Comparison of ENCODE assay signal across 18 cellular contexts in the genomic region with DNA sequence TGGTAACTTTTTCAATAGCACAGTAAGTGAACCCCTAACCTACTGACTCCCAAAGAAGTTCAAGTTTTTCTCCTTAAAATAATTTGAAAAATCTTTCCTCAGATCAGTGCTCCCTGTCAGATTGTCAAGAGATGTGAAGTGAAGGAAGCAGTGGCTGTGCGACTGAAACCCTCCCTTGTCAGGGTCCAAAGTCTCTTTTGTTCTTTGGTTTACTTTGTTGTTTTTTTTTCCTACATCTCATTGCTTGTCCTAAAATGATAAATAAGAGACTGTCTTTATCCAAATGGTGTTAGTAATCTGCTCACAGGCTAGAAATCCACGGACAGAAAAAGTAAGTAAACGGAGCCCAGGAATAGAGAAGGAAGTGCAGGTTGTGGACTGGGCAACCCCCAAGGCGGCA. TPM values are rescaled to one million over a fixed set of nuclear protein-coding genes. Genes with fewer than 3 reads are reported as not detected.
DNase-seq lines count a peak whose midpoint lies in the region; ATAC-seq, FAIRE-seq and TF ChIP-seq lines count a peak whose summit lies in the region.
"Had no signal": no experiment of that assay in that cellular context is flagged by ENCODE, and none has a peak within 500 bp of the region (broad histone marks: within the 10 kb centered on the region; RNA-seq: fewer than 3 reads in every experiment).

No MANE protein-coding gene starts in this region.

- peak overlapping the region; percentile 27 for H3K27ac Mint-ChIP-seq in mesothelial cell of epicardium
- H3K27ac Mint-ChIP-seq in naive thymus-derived CD8-positive, alpha-beta T cell = no peak overlapping the region
- no peak overlapping the region for H3K27ac Mint-ChIP-seq in activated naive CD4-positive, alpha-beta T cell treated with anti-CD3 and anti-CD28 coated beads, Interleukin-2, amount 50 U/mL, for 72 hours

- no peaks in the 10 kb centered on the region for H3K9me3 ChIP-seq in A549
- H3K9me3 ChIP-seq: BLaER1 treated with 17β-estradiol and CSF1 and Interleukin-3, amounts not matched to agents 10 nM and 100 nM had no signal

- no peak for DNase-seq in A549 (ENCODE audit: low read depth in 1 of 2, low spot score in 1 of 2)
- peak; percentile 45 for DNase-seq in HuH-7 (ENCODE audit: low spot score)
- no peak for DNase-seq in mesothelial cell of epicardium (ENCODE audit: low spot score in 2 of 2, unreplicated experiment in 2 of 2)
- no peak for DNase-seq in naive thymus-derived CD8-positive, alpha-beta T cell
- DNase-seq in putamen (ENCODE audit: low spot score) = no peak
- DNase-seq in activated naive CD4-positive, alpha-beta T cell treated with anti-CD3 and anti-CD28 coated beads, Interleukin-2, amount 50 U/mL, for 72 hours (ENCODE audit: low spot score in 2 of 2) = no peak
- DNase-seq: 8988T, KG1, NCI-H1048, NCI-H2107, NCI-H345, PC-3 had no signal

- no peaks in the 10 kb centered on the region for H3K27me3 Mint-ChIP-seq in mesothelial cell of epicardium (ENCODE audit: low read depth)
- peaks cover 14 to 30% (median 19%) of the 10 kb centered on the region in 5 donors for H3K27me3 Mint-ChIP-seq in naive thymus-derived CD8-positive, alpha-beta T cell

- peak overlapping the region; percentile 26; the same call in 2 of the 3 replicates for H3K4me2 ChIP-seq in A549
- H3K4me2 ChIP-seq: BLaER1 treated with 17β-estradiol and CSF1 and Interleukin-3, amounts not matched to agents 10 nM and 100 nM had no signal

- H3K9me3 Mint-ChIP-seq in mesothelial cell of epicardium = no peaks in the 10 kb centered on the region
- no peaks in the 10 kb centered on the region for H3K9me3 Mint-ChIP-seq in naive thymus-derived CD8-positive, alpha-beta T cell
- peaks cover 0 to 7% of the 10 kb centered on the region in 2 donors for H3K9me3 Mint-ChIP-seq in activated naive CD4-positive, alpha-beta T cell treated with anti-CD3 and anti-CD28 coated beads, Interleukin-2, amount 50 U/mL, for 72 hours

- CTCF ChIA-PET in A549 (lab: Yijun Ruan, JAX) = no interaction called here

- no peak for FAIRE-seq in A549 (lab: Jason Lieb, UNC)

- no peak for TF ChIP-seq RAD21 in A549 (conservative IDR thresholded peaks at IDR 0.05 in 1 of 2, IDR thresholded peaks at IDR 0.05 in 1 of 2)

- WGBS in A549 (ENCODE audit: missing lambda C conversion rate) = 29% methylated on average over 4 of the region's 4 CpGs

- no peaks in the 10 kb centered on the region for H3K36me3 Mint-ChIP-seq in mesothelial cell of epicardium
- peaks cover 0 to 4% (median 0%) of the 10 kb centered on the region in 3 donors for H3K36me3 Mint-ChIP-seq in naive thymus-derived CD8-positive, alpha-beta T cell
- H3K36me3 Mint-ChIP-seq in activated naive CD4-positive, alpha-beta T cell treated with anti-CD3 and anti-CD28 coated beads, Interleukin-2, amount 50 U/mL, for 72 hours = peaks cover 8 to 16% of the 10 kb centered on the region in 2 donors

- H3K4me1 ChIP-seq in A549 = peaks cover 15% of the 10 kb centered on the region; the same call in 2 of the 3 replicates
- H3K4me1 ChIP-seq: BLaER1 treated with 17β-estradiol and CSF1 and Interleukin-3, amounts not matched to agents 10 nM and 100 nM had no signal

- H3K4me3 ChIP-seq in A549 (no peak overlapping the region), iPS-11a (ENCODE audit: low read depth, low read length) (peak overlapping the region; percentile 98)
- H3K4me3 ChIP-seq: BLaER1 treated with 17β-estradiol and CSF1 and Interleukin-3, amounts not matched to agents 10 nM and 100 nM had no signal

- H3K4me3 Mint-ChIP-seq in mesothelial cell of epicardium = peak overlapping the region; percentile 90
- peak overlapping the region in 1 of 10 donors; percentile 91 for H3K4me3 Mint-ChIP-seq in naive thymus-derived CD8-positive, alpha-beta T cell

- H3K27ac ChIP-seq in A549 = no peak overlapping the region; a peak in 1 of 6 replicates
- H3K27ac ChIP-seq: BLaER1 treated with 17β-estradiol and CSF1 and Interleukin-3, amounts not matched to agents 10 nM and 100 nM had no signal

- POLR2A ChIA-PET in A549 (lab: Yijun Ruan, JAX) = no interaction called here
- POLR2A ChIA-PET in naive thymus-derived CD8-positive, alpha-beta T cell (lab: Charles Lee) = no interaction called here

- H3K4me1 Mint-ChIP-seq in mesothelial cell of epicardium = peaks cover 37% of the 10 kb centered on the region
- peaks cover 5 to 18% (median 12%) of the 10 kb centered on the region in 4 donors for H3K4me1 Mint-ChIP-seq in naive thymus-derived CD8-positive, alpha-beta T cell

- no peak for ATAC-seq in A549
- no peak for ATAC-seq in naive thymus-derived CD8-positive, alpha-beta T cell
- no peak for ATAC-seq in HG03108 (IDR thresholded peaks at IDR 0.05; ENCODE audit: unreplicated experiment)
- no peak for ATAC-seq in activated naive CD4-positive, alpha-beta T cell treated with anti-CD3 and anti-CD28 coated beads, Interleukin-2, amount 50 U/mL, for 72 hours
- ATAC-seq: PC-3 had no signal

- no peak for TF ChIP-seq CTCF in A549 (IDR thresholded peaks at IDR 0.05)
- TF ChIP-seq CTCF in mesothelial cell of epicardium (IDR thresholded peaks at IDR 0.05; ENCODE audit: unreplicated experiment) = no peak

- no peak for TF ChIP-seq POLR2A in A549 (IDR thresholded peaks at IDR 0.05; ENCODE audit: low read length)

- TF ChIP-seq EP300 in A549 (IDR thresholded peaks at IDR 0.05) = no peak

TF ChIP-seq in A549, 52 proteins besides CTCF, POLR2A, EP300 and RAD21:
- no peak for TF ChIP-seq KDM5A (IDR thresholded peaks at IDR 0.05)
- TF ChIP-seq EHF (CRISPR knock-in tag; IDR thresholded peaks at IDR 0.05) = no peak
- no peak for TF ChIP-seq HOXB13 (CRISPR knock-in tag; IDR thresholded peaks at IDR 0.05; ENCODE audit: low read depth)
- TF ChIP-seq, protein P1, sequence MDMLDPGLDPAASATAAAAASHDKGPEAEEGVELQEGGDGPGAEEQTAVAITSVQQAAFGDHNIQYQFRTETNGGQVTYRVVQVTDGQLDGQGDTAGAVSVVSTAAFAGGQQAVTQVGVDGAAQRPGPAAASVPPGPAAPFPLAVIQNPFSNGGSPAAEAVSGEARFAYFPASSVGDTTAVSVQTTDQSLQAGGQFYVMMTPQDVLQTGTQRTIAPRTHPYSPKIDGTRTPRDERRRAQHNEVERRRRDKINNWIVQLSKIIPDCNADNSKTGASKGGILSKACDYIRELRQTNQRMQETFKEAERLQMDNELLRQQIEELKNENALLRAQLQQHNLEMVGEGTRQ (IDR thresholded peaks at IDR 0.05) = no peak
- no peak for TF ChIP-seq RARB (CRISPR knock-in tag; IDR thresholded peaks at IDR 0.05)

RNA-seq across cellular contexts. Expression of a gene that starts 1.0 kb away (rescaled TPM):
- polyA plus RNA-seq in A549 (2011; rRNA removed) (not detected in 2 replicates), A549 (2017; fragmentation: RNase III; extraction: RNeasy Plus Mini Kit Qiagen cat#74134 plus additional on column Dnase treatment) (not detected in 3 replicates)
- not detected in 2 replicates for polyA plus RNA-seq in A549 (2012; cell fraction: cytosol; rRNA removed)
- polyA plus RNA-seq in A549 (2012; cell fraction: nucleus; rRNA removed) = not detected in 2 replicates
- not detected in 2 replicates for polyA minus RNA-seq in A549 (2011; rRNA and poly(A)+ RNA removed)
- 86.2 to 89.3 TPM (median 87.7 TPM) in 3 replicates for total RNA-seq in mesothelial cell of epicardium
- 1 to 10 TPM; 2.2 to 6.2 TPM for total RNA-seq in naive thymus-derived CD8-positive, alpha-beta T cell
- 1 to 10 TPM in 1 of 3 donors, under 1 TPM in 2; 0.52 to 2.8 (median 0.97) TPM for polyA plus RNA-seq in naive thymus-derived CD8-positive, alpha-beta T cell
- total RNA-seq in activated naive CD4-positive, alpha-beta T cell treated with anti-CD3 and anti-CD28 coated beads, Interleukin-2, amount 50 U/mL, for 72 hours = 1 to 10 TPM in 1 of 2 donors, not detected in 1; 1.5 TPM
- total RNA-seq: HT1080, M059J, PC-3 had no signal

RNA-seq across cellular contexts. Expression of a gene that starts 22.0 kb away (rescaled TPM):
- polyA plus RNA-seq in A549 (2011; rRNA removed) (not detected in 2 replicates), A549 (2017; fragmentation: RNase III; extraction: RNeasy Plus Mini Kit Qiagen cat#74134 plus additional on column Dnase treatment) (not detected in 3 replicates)
- polyA plus RNA-seq in A549 (2012; cell fraction: cytosol; rRNA removed) = not detected in 2 replicates
- not detected in 2 replicates for polyA plus RNA-seq in A549 (2012; cell fraction: nucleus; rRNA removed)
- not detected in 2 replicates for polyA minus RNA-seq in A549 (2011; rRNA and poly(A)+ RNA removed)
- total RNA-seq in mesothelial cell of epicardium = 1.2 to 1.4 TPM (median 1.2 TPM) in 3 replicates
- total RNA-seq in naive thymus-derived CD8-positive, alpha-beta T cell = not detected
- not detected for polyA plus RNA-seq in naive thymus-derived CD8-positive, alpha-beta T cell
- not detected for total RNA-seq in activated naive CD4-positive, alpha-beta T cell treated with anti-CD3 and anti-CD28 coated beads, Interleukin-2, amount 50 U/mL, for 72 hours
- total RNA-seq: H4, HT1080, M059J, PC-3 had no signal

Comparison
In these comparisons a context has a peak if more than half of its experiments do, and no peak if none do; other contexts are left out.
1. RNA of a gene that starts 1.0 kb away (total RNA-seq): 86.2 to 89.3 TPM in mesothelial cell of epicardium; 2.2 to 6.2 TPM in naive thymus-derived CD8-positive, alpha-beta T cell and 1.5 TPM in activated naive CD4-positive, alpha-beta T cell treated with anti-CD3 and anti-CD28 coated beads, Interleukin-2, amount 50 U/mL, for 72 hours; every median in the first group is over 10 times any median in the second.